In genomic region chr9:4793412-4794005, GRCh38 we compare ENCODE assay signal across 1 cellular context.
TF ChIP-seq lines count a peak whose summit lies in the region.

No MANE protein-coding gene starts in this region.

TF ChIP-seq in GM23338, 12 proteins besides CTCF, POLR2A, EP300 and RAD21 (continued from another document):
- no peak for TF ChIP-seq ZNF462 (CRISPR knock-in tag; IDR thresholded peaks at IDR 0.05)
- no peak for TF ChIP-seq ETS1 (IDR thresholded peaks at IDR 0.05)
- no peak for TF ChIP-seq REST (IDR thresholded peaks at IDR 0.05; ENCODE audit: unreplicated experiment)
- no peak for TF ChIP-seq ZNF114 (CRISPR knock-in tag; IDR thresholded peaks at IDR 0.05)
- no peak for TF ChIP-seq CREB1 (CRISPR knock-in tag; IDR thresholded peaks at IDR 0.05; ENCODE audit: low read depth)
- TF ChIP-seq NANOG (IDR thresholded peaks at IDR 0.05; ENCODE audit: borderline replicate concordance), result no peak
- TF ChIP-seq POLR2AphosphoS5 (IDR thresholded peaks at IDR 0.05; ENCODE audit: low read depth), result no peak
- TF ChIP-seq STAT1 (IDR thresholded peaks at IDR 0.05; ENCODE audit: unreplicated experiment), result no peak
